8 cellular contexts compared by ENCODE assay signal in the genomic region with DNA sequence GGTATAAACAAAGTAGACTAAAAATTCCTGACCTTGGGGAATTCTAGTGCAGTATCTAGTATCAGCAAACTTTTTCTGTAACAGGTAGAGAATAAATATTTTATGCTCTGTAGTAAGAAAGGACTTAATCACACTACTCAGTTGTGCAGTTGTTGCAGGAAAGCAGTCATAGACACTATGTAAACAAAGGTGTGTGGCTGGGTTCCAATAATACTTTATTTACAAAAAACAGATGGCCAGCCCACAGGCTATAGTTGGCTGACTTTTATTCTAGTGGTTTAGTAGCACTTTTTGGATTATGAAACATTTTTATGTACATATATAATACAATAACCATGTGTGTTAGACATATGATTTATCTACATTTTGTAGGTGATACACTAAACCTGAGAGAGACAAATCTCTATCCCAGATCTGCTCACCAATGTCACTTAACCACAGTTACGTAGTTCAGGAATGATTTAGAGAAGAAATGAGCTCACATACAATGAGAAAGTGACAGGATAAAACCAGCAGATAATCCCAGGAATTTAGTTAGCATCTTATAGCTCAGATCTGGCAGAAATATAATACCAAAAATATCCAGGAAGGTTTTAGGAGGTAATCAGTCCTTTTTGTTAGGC. TPM values are rescaled to one million over a fixed set of nuclear protein-coding genes. Genes with fewer than 3 reads are reported as not detected.
DNase-seq lines count a peak whose midpoint lies in the region; ATAC-seq and TF ChIP-seq lines count a peak whose summit lies in the region.

No MANE protein-coding gene starts in this region.

- H3K36me3 ChIP-seq in OCI-LY3 (replicated peaks; ENCODE audit: low read depth, low read length) = peaks cover 32% of the 10 kb centered on the region
- peaks cover 52% of the 10 kb centered on the region for H3K36me3 ChIP-seq in skeletal muscle satellite cell (ENCODE audit: insufficient read depth, low read length)

- H3K4me3 ChIP-seq in OCI-LY3 (ENCODE audit: low read length) = no peak overlapping the region
- no peak overlapping the region for H3K4me3 ChIP-seq in skeletal muscle satellite cell (ENCODE audit: low read length)

- TF ChIP-seq CTCF in OCI-LY3 (IDR thresholded peaks at IDR 0.05; ENCODE audit: low read depth, low read length) = no peak

- H3K9ac ChIP-seq in OCI-LY3 (ENCODE audit: low read length) (no peak overlapping the region), skeletal muscle satellite cell (ENCODE audit: low read depth, low read length) (peak overlapping the region; percentile 65)

- no peak overlapping the region for H3K27ac ChIP-seq in OCI-LY3 (ENCODE audit: low read length)

- peak; percentile 23 to 52 for DNase-seq in NCI-H2081 (lab: John Stamatoyannopoulos, UW)
- DNase-seq in NCI-H2081 treated with DMSO at 0.1 percent for 48 hours (lab: John Stamatoyannopoulos, UW) = no peak
- no peak for DNase-seq in KG1 (lab: John Stamatoyannopoulos, UW)
- no peak for DNase-seq in EL
- DNase-seq in NCI-H2227 treated with DMSO at 0.1 percent for 48 hours (lab: John Stamatoyannopoulos, UW) = no peak

- H3K27me3 ChIP-seq in OCI-LY3 (ENCODE audit: low read depth, low read length) (no peaks in the 10 kb centered on the region), skeletal muscle satellite cell (ENCODE audit: control insufficient read depth, insufficient read depth, low read length) (no peaks in the 10 kb centered on the region)

- peaks cover 45% of the 10 kb centered on the region for H3K4me1 ChIP-seq in OCI-LY3 (ENCODE audit: low read length)
- H3K4me1 ChIP-seq in skeletal muscle satellite cell (ENCODE audit: control insufficient read depth, insufficient read depth, low read length) = peaks cover 11% of the 10 kb centered on the region

- ATAC-seq in esophagus mucosa = peak; percentile 42

- peak overlapping the region; percentile 55; the same call in 1 of the 2 replicates for H3K4me2 ChIP-seq in OCI-LY3 (ENCODE audit: low read length)
- peak overlapping the region; percentile 65 for H3K4me2 ChIP-seq in skeletal muscle satellite cell (ENCODE audit: low read length)

- no peaks in the 10 kb centered on the region for H3K79me2 ChIP-seq in OCI-LY3 (ENCODE audit: low read length)

- H2AFZ ChIP-seq in OCI-LY3 (ENCODE audit: low read depth, low read length) = no peak overlapping the region

- peaks cover 22% of the 10 kb centered on the region; the same call in 1 of the 2 replicates for H4K20me1 ChIP-seq in OCI-LY3 (ENCODE audit: insufficient read depth, low read length)

- H3K9me3 ChIP-seq in OCI-LY3 (ENCODE audit: insufficient read depth, low read length) = no peaks in the 10 kb centered on the region
- H3K9me3 ChIP-seq in skeletal muscle satellite cell (replicated peaks; ENCODE audit: low read length) = no peaks in the 10 kb centered on the region

RNA-seq across cellular contexts. Expression of a gene that starts 56.1 kb away (rescaled TPM):
- 17.1 TPM for total RNA-seq in esophagus mucosa
- 16.8 and 19.0 TPM in 2 replicates for total RNA-seq in skeletal muscle satellite cell (2012; rRNA removed)

RNA-seq across cellular contexts. Expression of a gene that starts 56.2 kb away (rescaled TPM):
- 0.56 TPM for total RNA-seq in esophagus mucosa
- total RNA-seq in skeletal muscle satellite cell (2012; rRNA removed) = 2.3 and 2.8 TPM in 2 replicates

Comparison
In these comparisons a context has a peak if more than half of its experiments do, and no peak if none do; other contexts are left out.
1. DNase-seq: peak in NCI-H2081 (2 of 2); none in NCI-H2081 treated with DMSO at 0.1 percent for 48 hours (single experiment), KG1 (single experiment), EL (single experiment) and NCI-H2227 treated with DMSO at 0.1 percent for 48 hours (single experiment).